Comparison of ENCODE assay signal across 11 cellular contexts in the genomic region with DNA sequence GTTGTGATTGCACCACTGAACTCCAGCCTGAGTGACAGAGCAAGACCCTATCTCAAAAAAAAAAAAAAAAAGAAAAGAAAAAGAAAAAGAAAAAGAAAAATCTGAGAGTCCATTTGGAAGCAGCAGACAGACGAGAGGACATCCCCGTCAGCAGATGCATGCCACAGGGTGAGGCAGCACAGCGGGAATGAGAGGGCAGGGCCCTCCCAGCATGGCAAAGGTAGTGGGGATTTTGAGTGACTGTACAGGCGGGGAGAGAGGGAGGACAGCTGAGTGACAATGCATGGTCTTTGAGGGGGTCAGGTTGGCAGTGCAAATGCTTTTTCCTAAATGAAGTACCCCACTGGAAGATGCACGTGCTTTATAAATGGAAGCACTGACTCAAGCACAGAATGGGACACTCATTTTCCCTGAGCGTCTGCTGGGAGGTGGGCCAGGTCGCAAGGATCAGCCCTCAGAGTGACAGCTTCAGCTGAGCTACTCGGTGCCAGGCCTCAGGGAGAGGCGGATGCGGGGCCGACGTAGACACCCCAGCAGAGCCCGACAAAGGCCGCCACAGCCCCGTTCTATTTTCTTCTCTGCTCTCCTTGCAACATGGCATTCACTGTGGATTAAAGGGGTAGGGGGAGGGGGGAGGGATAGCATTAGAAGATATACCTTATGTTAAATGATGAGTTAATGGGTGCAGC.
DNase-seq lines count a peak whose midpoint lies in the region; TF ChIP-seq lines count a peak whose summit lies in the region.
"Had no signal": no experiment of that assay in that cellular context is flagged by ENCODE, and none has a peak within 500 bp of the region (broad histone marks: within the 10 kb centered on the region; RNA-seq: fewer than 3 reads in every experiment).

No MANE protein-coding gene starts in this region.

- peak; percentile 39 for DNase-seq in Ammon's horn (ENCODE audit: low spot score)
- DNase-seq in medulla oblongata (ENCODE audit: extremely low spot score): peak; percentile 45
- DNase-seq in putamen (ENCODE audit: low spot score): peak; percentile 28
- no peak for DNase-seq in activated CD4-positive, alpha-beta T cell treated with anti-CD3 and anti-CD28 coated beads for 4 hours
- no peak for DNase-seq in activated gamma-delta T cell treated with Interleukin-2 at 50 U/mL for 16 hours
- DNase-seq in DMS153 (lab: John Stamatoyannopoulos, UW): no peak
- DNase-seq in NCI-H748 (lab: John Stamatoyannopoulos, UW; ENCODE audit: unreplicated experiment): no peak
- DNase-seq: NCI-H187, NCI-H2171 treated with DMSO at 0.1 percent for 48 hours had no signal

- H3K4me1 Mint-ChIP-seq in brain: peaks cover 26% of the 10 kb centered on the region
- H3K4me1 Mint-ChIP-seq: IgD-negative memory B cell had no signal

- peaks cover 0 to 5% (median 0%) of the 10 kb centered on the region in 5 experiments for H3K9me3 Mint-ChIP-seq in brain

- H3K36me3 Mint-ChIP-seq in brain: no peaks in the 10 kb centered on the region
- H3K36me3 Mint-ChIP-seq: IgD-negative memory B cell had no signal

- TF ChIP-seq CTCF in brain (conservative IDR thresholded peaks at IDR 0.05): no peak

- peaks cover 9% of the 10 kb centered on the region for H3K27me3 Mint-ChIP-seq in brain

- peak overlapping the region in 4 of 5 experiments; percentile 14 to 80 (median 34) for H3K27ac Mint-ChIP-seq in brain
- H3K27ac Mint-ChIP-seq: IgD-negative memory B cell had no signal

- H3K4me3 Mint-ChIP-seq in brain: no peak overlapping the region
- H3K4me3 Mint-ChIP-seq: IgD-negative memory B cell had no signal

Comparison
In these comparisons a context has a peak if more than half of its experiments do, and no peak if none do; other contexts are left out.
1. DNase-seq: peak in Ammon's horn (single experiment), medulla oblongata (single experiment) and putamen (single experiment); none in activated CD4-positive, alpha-beta T cell treated with anti-CD3 and anti-CD28 coated beads for 4 hours (0 of 2), activated gamma-delta T cell treated with Interleukin-2 at 50 U/mL for 16 hours (single experiment), DMS153 (single experiment) and NCI-H748 (single experiment).